18 cellular contexts compared by ENCODE assay signal in genomic region chrX:149145845-149146285, GRCh38.
DNase-seq lines count a peak whose midpoint lies in the region; ATAC-seq, FAIRE-seq and TF ChIP-seq lines count a peak whose summit lies in the region.
"Had no signal": no experiment of that assay in that cellular context is flagged by ENCODE, and none has a peak within 500 bp of the region (broad histone marks: within the 10 kb centered on the region; RNA-seq: fewer than 3 reads in every experiment).

No MANE protein-coding gene starts in this region.

- POLR2A ChIA-PET in A673 (lab: Charles Lee; ENCODE audit: low non-redundant PET) = no interaction called here

- no peak overlapping the region for H2AFZ ChIP-seq in astrocyte (ENCODE audit: low read depth, low read length)

- H3K27me3 Mint-ChIP-seq in astrocyte (ENCODE audit: low read depth, unreplicated experiment) = no peaks in the 10 kb centered on the region
- H3K27me3 Mint-ChIP-seq: stimulated activated naive B cell treated with anti-CD40 and anti-IgM and Interleukin-4, amounts not matched to agents 10 μg/mL and 1 μg/mL and 100 μg/mL, for 72 hours had no signal

- no peaks in the 10 kb centered on the region for H3K79me2 ChIP-seq in astrocyte (ENCODE audit: insufficient read depth, low read length)

- DNase-seq in A673 (ENCODE audit: low spot score) (peak; percentile 55), astrocyte (ENCODE audit: low read depth) (peak; percentile 33), small intestine (no peak), NCI-H69 (lab: John Stamatoyannopoulos, UW) (no peak), COLO829 (ENCODE audit: low spot score) (no peak), mucosa of gallbladder (ENCODE audit: low spot score) (no peak)
- DNase-seq: colonic mucosa; DMS79; NCI-H1048; NCI-H446 treated with DMSO at 0.1 percent for 48 hours; SHP77; stimulated activated CD4-positive, alpha-beta T cell treated with anti-CD3 and anti-CD28 coated beads, Interleukin-4, amount 100 ng/mL, for 1 hour; stimulated activated naive B cell treated with anti-CD40 and anti-IgM and Interleukin-4, amounts not matched to agents 10 μg/mL and 1 μg/mL and 100 μg/mL, for 72 hours had no signal

- no peaks in the 10 kb centered on the region for H3K27me3 ChIP-seq in A673 (replicated peaks; ENCODE audit: insufficient read depth, low read depth, low read length, poor library complexity)
- H3K27me3 ChIP-seq in astrocyte (ENCODE audit: insufficient read depth, low read length) = no peaks in the 10 kb centered on the region
- no peaks in the 10 kb centered on the region for H3K27me3 ChIP-seq in small intestine (ENCODE audit: control insufficient read depth in 2 of 2, insufficient read depth in 2 of 2, low read length in 2 of 2)
- H3K27me3 ChIP-seq: colonic mucosa, vagina had no signal

- H3K9ac ChIP-seq in astrocyte (ENCODE audit: low read length) = no peak overlapping the region

- peaks cover 10% of the 10 kb centered on the region for H3K4me1 Mint-ChIP-seq in astrocyte (ENCODE audit: low read depth, unreplicated experiment)
- H3K4me1 Mint-ChIP-seq: stimulated activated naive B cell treated with anti-CD40 and anti-IgM and Interleukin-4, amounts not matched to agents 10 μg/mL and 1 μg/mL and 100 μg/mL, for 72 hours had no signal

- peak; percentile 57 for ATAC-seq in GM21381 (IDR thresholded peaks at IDR 0.05; ENCODE audit: unreplicated experiment)
- peak; percentile 46 for ATAC-seq in HG03565 (IDR thresholded peaks at IDR 0.05; ENCODE audit: unreplicated experiment)

- H3K4me3 Mint-ChIP-seq in astrocyte (ENCODE audit: unreplicated experiment) = no peak overlapping the region
- H3K4me3 Mint-ChIP-seq: stimulated activated naive B cell treated with anti-CD40 and anti-IgM and Interleukin-4, amounts not matched to agents 10 μg/mL and 1 μg/mL and 100 μg/mL, for 72 hours had no signal

- H3K4me2 ChIP-seq in astrocyte (ENCODE audit: low read length) = no peak overlapping the region

- H3K9me3 ChIP-seq in A673 (ENCODE audit: low read depth, low read length, poor library complexity, severe bottlenecking) = no peaks in the 10 kb centered on the region
- H3K9me3 ChIP-seq in astrocyte (ENCODE audit: insufficient read depth, low read depth, low read length) = no peaks in the 10 kb centered on the region
- no peaks in the 10 kb centered on the region for H3K9me3 ChIP-seq in small intestine (ENCODE audit: control insufficient read depth, low read depth)
- H3K9me3 ChIP-seq: colonic mucosa, prostate gland, vagina had no signal

- H3K36me3 Mint-ChIP-seq in astrocyte (ENCODE audit: low read depth, unreplicated experiment) = no peaks in the 10 kb centered on the region
- H3K36me3 Mint-ChIP-seq: stimulated activated naive B cell treated with anti-CD40 and anti-IgM and Interleukin-4, amounts not matched to agents 10 μg/mL and 1 μg/mL and 100 μg/mL, for 72 hours had no signal

- peaks cover 2% of the 10 kb centered on the region for H3K9me3 Mint-ChIP-seq in astrocyte (ENCODE audit: unreplicated experiment)
- H3K9me3 Mint-ChIP-seq: stimulated activated naive B cell treated with anti-CD40 and anti-IgM and Interleukin-4, amounts not matched to agents 10 μg/mL and 1 μg/mL and 100 μg/mL, for 72 hours had no signal

- H3K36me3 ChIP-seq in A673 (ENCODE audit: insufficient read depth, low read length, poor library complexity, severe bottlenecking) = no peaks in the 10 kb centered on the region
- H3K36me3 ChIP-seq in astrocyte (ENCODE audit: insufficient read depth, low read length) = no peaks in the 10 kb centered on the region
- no peaks in the 10 kb centered on the region for H3K36me3 ChIP-seq in small intestine (ENCODE audit: control insufficient read depth in 2 of 2, insufficient read depth in 2 of 2, low read length in 2 of 2)
- H3K36me3 ChIP-seq: colonic mucosa, prostate gland, vagina had no signal

- TF ChIP-seq CTCF in A673 (conservative IDR thresholded peaks at IDR 0.05; ENCODE audit: low read depth, low read length) (no peak), astrocyte (IDR thresholded peaks at IDR 0.05; ENCODE audit: insufficient read depth, low read depth, low read length) (no peak)

- CTCF ChIA-PET in A673 (lab: Charles Lee) = no interaction called here

- H3K4me3 ChIP-seq in A673 (ENCODE audit: low read depth, low read length, poor library complexity, severe bottlenecking) (no peak overlapping the region), astrocyte (ENCODE audit: insufficient read depth, low read depth, low read length) (no peak overlapping the region), small intestine (ENCODE audit: low read depth in 1 of 2, low read length in 2 of 2) (no peak overlapping the region)
- H3K4me3 ChIP-seq: colonic mucosa, prostate gland, vagina had no signal

- BruUV-seq in A673 (replicated peaks; lab: Mats Ljungman, UMichigan) = no TSS peak

- H3K27ac ChIP-seq in A673 (ENCODE audit: low read depth, low read length, poor library complexity, severe bottlenecking) = no peak overlapping the region
- H3K27ac ChIP-seq in astrocyte (ENCODE audit: low read depth, low read length) = no peak overlapping the region
- no peak overlapping the region for H3K27ac ChIP-seq in small intestine (ENCODE audit: low read depth in 1 of 2, low read length in 1 of 2)
- H3K27ac ChIP-seq: colonic mucosa, prostate gland, vagina, VCaP had no signal

- no peak overlapping the region for H3K27ac Mint-ChIP-seq in astrocyte (ENCODE audit: unreplicated experiment)
- H3K27ac Mint-ChIP-seq: stimulated activated naive B cell treated with anti-CD40 and anti-IgM and Interleukin-4, amounts not matched to agents 10 μg/mL and 1 μg/mL and 100 μg/mL, for 72 hours had no signal

- 46 to 64% (median 63%) methylated on average over 3 of the region's 3 CpGs for WGBS in small intestine, 3 donors

- intact Hi-C loops in A673 (cut with micrococcal nuclease; ENCODE audit: unreplicated experiment) = no loop called here

- H3K4me1 ChIP-seq in A673 (ENCODE audit: insufficient read depth, low read length, poor library complexity, severe bottlenecking) (no peaks in the 10 kb centered on the region), astrocyte (ENCODE audit: insufficient read depth, low read length) (no peaks in the 10 kb centered on the region), small intestine (ENCODE audit: control insufficient read depth in 2 of 2, insufficient read depth in 1 of 2, low read depth in 1 of 2, low read length in 1 of 2) (no peaks in the 10 kb centered on the region)
- H3K4me1 ChIP-seq: colonic mucosa, prostate gland, vagina had no signal

- no peak for FAIRE-seq in astrocyte (lab: Jason Lieb, UNC)
- FAIRE-seq in small intestine (lab: Jason Lieb, UNC) = no peak

- no peaks in the 10 kb centered on the region for H4K20me1 ChIP-seq in astrocyte (ENCODE audit: insufficient read depth, low read length)

Comparison
In these comparisons a context has a peak if more than half of its experiments do, and no peak if none do; other contexts are left out.
1. DNase-seq: peak in A673 (single experiment) and astrocyte (single experiment); none in small intestine (single experiment), NCI-H69 (single experiment), COLO829 (single experiment) and mucosa of gallbladder (single experiment).